In the genomic region with DNA sequence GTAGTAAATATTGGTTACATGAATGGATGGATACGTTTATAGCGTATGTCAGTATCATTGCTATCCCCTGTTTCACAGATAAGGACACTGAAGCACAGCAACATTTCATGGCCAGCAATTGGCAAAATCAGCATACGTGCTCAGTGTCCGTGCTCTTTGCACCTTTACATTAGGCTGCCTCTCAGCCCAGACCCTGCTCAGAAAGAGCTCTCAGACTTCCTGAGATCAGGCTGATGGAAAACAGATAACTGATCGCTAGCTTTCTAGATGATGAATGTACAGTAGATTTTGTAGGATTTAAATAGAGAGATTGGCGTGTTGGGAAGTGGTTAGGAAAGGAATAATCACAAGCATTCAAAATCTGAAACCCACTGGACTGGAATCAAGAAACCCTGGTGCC, we compare ENCODE assay signal across 23 cellular contexts.
A peak's percentile ranks its signal among the peaks of the same experiment; 100 is the strongest.
DNase-seq lines count a peak whose midpoint lies in the region; ATAC-seq and TF ChIP-seq lines count a peak whose summit lies in the region.
"Had no signal": no experiment of that assay in that cellular context is flagged by ENCODE, and none has a peak within 500 bp of the region (broad histone marks: within the 10 kb centered on the region; RNA-seq: fewer than 3 reads in every experiment).

No MANE protein-coding gene starts in this region.

- no TSS peak for BruUV-seq in Caco-2 (replicated peaks; lab: Mats Ljungman, UMichigan)

- intact Hi-C loops in Caco-2 (cut with micrococcal nuclease; ENCODE audit: unreplicated experiment) (no loop called here), prostate gland (cut with DNase I) (no loop called here), transverse colon (cut with DNase I; ENCODE audit: low total_unique reads) (no loop called here)

- H3K36me3 ChIP-seq in Caco-2 (ENCODE audit: control insufficient read depth, insufficient read depth, low read length) (peaks cover 11% of the 10 kb centered on the region; the same call in 1 of the 2 replicates), thoracic aorta (no peaks in the 10 kb centered on the region), prostate gland (no peaks in the 10 kb centered on the region), transverse colon (no peaks in the 10 kb centered on the region)
- H3K36me3 ChIP-seq: tibial nerve had no signal

- H3K4me1 ChIP-seq in Caco-2 (peaks cover 43% of the 10 kb centered on the region), thoracic aorta (ENCODE audit: control insufficient read depth in 1 of 2, low read depth in 2 of 2) (peaks cover 24 to 75% of the 10 kb centered on the region in 2 donors), prostate gland (replicated peaks) (peaks cover 5% of the 10 kb centered on the region), transverse colon (peaks cover 6 to 39% (median 13%) of the 10 kb centered on the region in 4 donors)

- POLR2A ChIA-PET in Caco-2 (lab: Charles Lee) = interaction anchor here (0.6 kb wide), 1 partner anchor 18 kb away, joined by 7 read pairs; no protein-coding TSS in a partner anchor

- peaks cover 3% of the 10 kb centered on the region for H3K9me3 Mint-ChIP-seq in activated T-cell treated with anti-CD3 and anti-CD28 coated beads, Interleukin-2, amount 50 U/mL, for 24 hours
- H3K9me3 Mint-ChIP-seq in Caco-2 (ENCODE audit: unreplicated experiment) (no peaks in the 10 kb centered on the region), memory B cell (no peaks in the 10 kb centered on the region)

- H3K4me1 Mint-ChIP-seq in activated T-cell treated with anti-CD3 and anti-CD28 coated beads, Interleukin-2, amount 50 U/mL, for 24 hours (ENCODE audit: low read depth) = peaks cover 68% of the 10 kb centered on the region
- peaks cover 76% of the 10 kb centered on the region for H3K4me1 Mint-ChIP-seq in Caco-2 (ENCODE audit: low read depth, unreplicated experiment)
- H3K4me1 Mint-ChIP-seq in memory B cell = peaks cover 63% of the 10 kb centered on the region

- H3K4me3 ChIP-seq in Caco-2 (ENCODE audit: low read depth, low read length) = no peak overlapping the region
- H3K4me3 ChIP-seq in thoracic aorta = no peak overlapping the region
- H3K4me3 ChIP-seq in prostate gland = no peak overlapping the region
- no peak overlapping the region for H3K4me3 ChIP-seq in transverse colon
- H3K4me3 ChIP-seq: tibial nerve had no signal

- CTCF ChIA-PET in Caco-2 (lab: Charles Lee) = no interaction called here

- H3K27ac ChIP-seq in thoracic aorta (peak overlapping the region; percentile 55 to 71), prostate gland (no peak overlapping the region), transverse colon (no peak overlapping the region)
- H3K27ac ChIP-seq: tibial nerve had no signal

- H3K4me3 Mint-ChIP-seq in activated T-cell treated with anti-CD3 and anti-CD28 coated beads, Interleukin-2, amount 50 U/mL, for 24 hours = no peak overlapping the region
- H3K4me3 Mint-ChIP-seq in Caco-2 (ENCODE audit: unreplicated experiment) (no peak overlapping the region), memory B cell (no peak overlapping the region)
- H3K4me3 Mint-ChIP-seq: CD4-positive, alpha-beta memory T cell; naive thymus-derived CD4-positive, alpha-beta T cell had no signal

- ATAC-seq in memory B cell (ENCODE audit: low read depth) (no peak), thoracic aorta (ENCODE audit: insufficient number of reproducible peaks, low FRiP score, low read depth) (no peak)
- ATAC-seq: naive thymus-derived CD4-positive, alpha-beta T cell had no signal

- in situ Hi-C loops in transverse colon (cut with MboI; ENCODE audit: low pct_ligation_motif_present in 1 of 4, low pct_unique_long_range_greater_than_20kb in 1 of 4, low sequenced_read_pairs in 3 of 4) = no loop called here

- peaks cover 95% of the 10 kb centered on the region for H3K36me3 Mint-ChIP-seq in activated T-cell treated with anti-CD3 and anti-CD28 coated beads, Interleukin-2, amount 50 U/mL, for 24 hours (ENCODE audit: low read depth)
- H3K36me3 Mint-ChIP-seq in Caco-2 (ENCODE audit: insufficient read depth, unreplicated experiment) (peaks cover 98% of the 10 kb centered on the region), memory B cell (peaks cover 55% of the 10 kb centered on the region)

- 95% methylated on average over 6 of the region's 6 CpGs for WGBS in prostate gland
- 95 to 97% methylated on average over 4 to 6 of the region's 6 CpGs for WGBS in transverse colon (ENCODE audit: low coverage in 1 of 2), 2 donors

- TF ChIP-seq CTCF in Caco-2 (IDR thresholded peaks at IDR 0.05; ENCODE audit: insufficient read depth in 1 of 2, low read depth in 1 of 2, low read length in 1 of 2, severe bottlenecking in 1 of 2, unreplicated experiment in 1 of 2) = no peak
- no peak for TF ChIP-seq CTCF in thoracic aorta (IDR thresholded peaks at IDR 0.05)
- no peak for TF ChIP-seq CTCF in prostate gland (IDR thresholded peaks at IDR 0.05)
- TF ChIP-seq CTCF in transverse colon (IDR thresholded peaks at IDR 0.05) = no peak

- H3K27ac Mint-ChIP-seq in activated T-cell treated with anti-CD3 and anti-CD28 coated beads, Interleukin-2, amount 50 U/mL, for 24 hours = peak overlapping the region; percentile 16
- H3K27ac Mint-ChIP-seq in Caco-2 (ENCODE audit: unreplicated experiment) (peak overlapping the region; percentile 46), memory B cell (peak overlapping the region; percentile 99)

- H3K9me3 ChIP-seq in Caco-2 (no peaks in the 10 kb centered on the region), thoracic aorta (no peaks in the 10 kb centered on the region), prostate gland (no peaks in the 10 kb centered on the region), transverse colon (no peaks in the 10 kb centered on the region)
- H3K9me3 ChIP-seq: tibial nerve had no signal

- no peak for DNase-seq in activated T-cell treated with anti-CD3 and anti-CD28 coated beads, Interleukin-2, amount 50 U/mL, for 24 hours
- DNase-seq in activated T-cell treated with anti-CD3 and anti-CD28 coated beads, Interleukin-2, amount 50 U/mL, for 1 hour = no peak
- DNase-seq in Caco-2 (no peak), memory B cell (ENCODE audit: low spot score in 2 of 2) (no peak), thoracic aorta (ENCODE audit: low spot score) (no peak), prostate gland (ENCODE audit: low spot score) (no peak), islet precursor cell (no peak), transverse colon (no peak)
- DNase-seq: activated CD4-positive, alpha-beta T cell treated with anti-CD3 and anti-CD28 coated beads for 4 hours; activated gamma-delta T cell treated with Interleukin-2 at 50 U/mL for 16 hours; amygdala; CD4-positive, alpha-beta memory T cell; DMS 273 treated with DMSO at 0.1 percent for 48 hours; kidney glomerular epithelial cell; midbrain; naive thymus-derived CD4-positive, alpha-beta T cell; NCI-H1048; NCI-H1694; NCI-H446 treated with DMSO at 0.1 percent for 48 hours; NCI-H82; stimulated activated naive CD4-positive, alpha-beta T cell treated with Interleukin-2 at 50 U/mL for 16 hours; SW 1271 had no signal

- TF ChIP-seq POLR2A in prostate gland (IDR thresholded peaks at IDR 0.05) (no peak), transverse colon (IDR thresholded peaks at IDR 0.05) (no peak)

- H3K27me3 Mint-ChIP-seq in activated T-cell treated with anti-CD3 and anti-CD28 coated beads, Interleukin-2, amount 50 U/mL, for 24 hours = no peaks in the 10 kb centered on the region
- no peaks in the 10 kb centered on the region for H3K27me3 Mint-ChIP-seq in Caco-2 (ENCODE audit: insufficient read depth, unreplicated experiment)
- H3K27me3 Mint-ChIP-seq in memory B cell = no peaks in the 10 kb centered on the region
- H3K27me3 Mint-ChIP-seq: CD4-positive, alpha-beta memory T cell; naive thymus-derived CD4-positive, alpha-beta T cell had no signal

- no peak for TF ChIP-seq EP300 in transverse colon (IDR thresholded peaks at IDR 0.05; ENCODE audit: low read depth)

- no peaks in the 10 kb centered on the region for H3K27me3 ChIP-seq in Caco-2 (replicated peaks; ENCODE audit: control insufficient read depth, insufficient read depth, low read length)
- H3K27me3 ChIP-seq in thoracic aorta (replicated peaks; ENCODE audit: insufficient read depth) = no peaks in the 10 kb centered on the region
- H3K27me3 ChIP-seq in prostate gland (replicated peaks; ENCODE audit: insufficient read depth) = no peaks in the 10 kb centered on the region
- no peaks in the 10 kb centered on the region for H3K27me3 ChIP-seq in transverse colon
- H3K27me3 ChIP-seq: tibial nerve had no signal

Comparison
In these comparisons a context has a peak if more than half of its experiments do, and no peak if none do; other contexts are left out.
1. H3K27ac Mint-ChIP-seq: peak in every context shown above with its lines; median percentile 99 in memory B cell; 46 in Caco-2; 16 in activated T-cell treated with anti-CD3 and anti-CD28 coated beads, Interleukin-2, amount 50 U/mL, for 24 hours.
2. H3K27ac ChIP-seq: peak in thoracic aorta (2 of 2); none in prostate gland (0 of 2) and transverse colon (0 of 4).